1 cellular context compared by ENCODE assay signal in genomic region chr3:32758375-32758753, GRCh38.
TF ChIP-seq lines count a peak whose summit lies in the region.

No MANE protein-coding gene starts in this region.

TF ChIP-seq in GM23338, 12 proteins besides CTCF, POLR2A, EP300 and RAD21 (continued from another document):
- TF ChIP-seq, protein P1, sequence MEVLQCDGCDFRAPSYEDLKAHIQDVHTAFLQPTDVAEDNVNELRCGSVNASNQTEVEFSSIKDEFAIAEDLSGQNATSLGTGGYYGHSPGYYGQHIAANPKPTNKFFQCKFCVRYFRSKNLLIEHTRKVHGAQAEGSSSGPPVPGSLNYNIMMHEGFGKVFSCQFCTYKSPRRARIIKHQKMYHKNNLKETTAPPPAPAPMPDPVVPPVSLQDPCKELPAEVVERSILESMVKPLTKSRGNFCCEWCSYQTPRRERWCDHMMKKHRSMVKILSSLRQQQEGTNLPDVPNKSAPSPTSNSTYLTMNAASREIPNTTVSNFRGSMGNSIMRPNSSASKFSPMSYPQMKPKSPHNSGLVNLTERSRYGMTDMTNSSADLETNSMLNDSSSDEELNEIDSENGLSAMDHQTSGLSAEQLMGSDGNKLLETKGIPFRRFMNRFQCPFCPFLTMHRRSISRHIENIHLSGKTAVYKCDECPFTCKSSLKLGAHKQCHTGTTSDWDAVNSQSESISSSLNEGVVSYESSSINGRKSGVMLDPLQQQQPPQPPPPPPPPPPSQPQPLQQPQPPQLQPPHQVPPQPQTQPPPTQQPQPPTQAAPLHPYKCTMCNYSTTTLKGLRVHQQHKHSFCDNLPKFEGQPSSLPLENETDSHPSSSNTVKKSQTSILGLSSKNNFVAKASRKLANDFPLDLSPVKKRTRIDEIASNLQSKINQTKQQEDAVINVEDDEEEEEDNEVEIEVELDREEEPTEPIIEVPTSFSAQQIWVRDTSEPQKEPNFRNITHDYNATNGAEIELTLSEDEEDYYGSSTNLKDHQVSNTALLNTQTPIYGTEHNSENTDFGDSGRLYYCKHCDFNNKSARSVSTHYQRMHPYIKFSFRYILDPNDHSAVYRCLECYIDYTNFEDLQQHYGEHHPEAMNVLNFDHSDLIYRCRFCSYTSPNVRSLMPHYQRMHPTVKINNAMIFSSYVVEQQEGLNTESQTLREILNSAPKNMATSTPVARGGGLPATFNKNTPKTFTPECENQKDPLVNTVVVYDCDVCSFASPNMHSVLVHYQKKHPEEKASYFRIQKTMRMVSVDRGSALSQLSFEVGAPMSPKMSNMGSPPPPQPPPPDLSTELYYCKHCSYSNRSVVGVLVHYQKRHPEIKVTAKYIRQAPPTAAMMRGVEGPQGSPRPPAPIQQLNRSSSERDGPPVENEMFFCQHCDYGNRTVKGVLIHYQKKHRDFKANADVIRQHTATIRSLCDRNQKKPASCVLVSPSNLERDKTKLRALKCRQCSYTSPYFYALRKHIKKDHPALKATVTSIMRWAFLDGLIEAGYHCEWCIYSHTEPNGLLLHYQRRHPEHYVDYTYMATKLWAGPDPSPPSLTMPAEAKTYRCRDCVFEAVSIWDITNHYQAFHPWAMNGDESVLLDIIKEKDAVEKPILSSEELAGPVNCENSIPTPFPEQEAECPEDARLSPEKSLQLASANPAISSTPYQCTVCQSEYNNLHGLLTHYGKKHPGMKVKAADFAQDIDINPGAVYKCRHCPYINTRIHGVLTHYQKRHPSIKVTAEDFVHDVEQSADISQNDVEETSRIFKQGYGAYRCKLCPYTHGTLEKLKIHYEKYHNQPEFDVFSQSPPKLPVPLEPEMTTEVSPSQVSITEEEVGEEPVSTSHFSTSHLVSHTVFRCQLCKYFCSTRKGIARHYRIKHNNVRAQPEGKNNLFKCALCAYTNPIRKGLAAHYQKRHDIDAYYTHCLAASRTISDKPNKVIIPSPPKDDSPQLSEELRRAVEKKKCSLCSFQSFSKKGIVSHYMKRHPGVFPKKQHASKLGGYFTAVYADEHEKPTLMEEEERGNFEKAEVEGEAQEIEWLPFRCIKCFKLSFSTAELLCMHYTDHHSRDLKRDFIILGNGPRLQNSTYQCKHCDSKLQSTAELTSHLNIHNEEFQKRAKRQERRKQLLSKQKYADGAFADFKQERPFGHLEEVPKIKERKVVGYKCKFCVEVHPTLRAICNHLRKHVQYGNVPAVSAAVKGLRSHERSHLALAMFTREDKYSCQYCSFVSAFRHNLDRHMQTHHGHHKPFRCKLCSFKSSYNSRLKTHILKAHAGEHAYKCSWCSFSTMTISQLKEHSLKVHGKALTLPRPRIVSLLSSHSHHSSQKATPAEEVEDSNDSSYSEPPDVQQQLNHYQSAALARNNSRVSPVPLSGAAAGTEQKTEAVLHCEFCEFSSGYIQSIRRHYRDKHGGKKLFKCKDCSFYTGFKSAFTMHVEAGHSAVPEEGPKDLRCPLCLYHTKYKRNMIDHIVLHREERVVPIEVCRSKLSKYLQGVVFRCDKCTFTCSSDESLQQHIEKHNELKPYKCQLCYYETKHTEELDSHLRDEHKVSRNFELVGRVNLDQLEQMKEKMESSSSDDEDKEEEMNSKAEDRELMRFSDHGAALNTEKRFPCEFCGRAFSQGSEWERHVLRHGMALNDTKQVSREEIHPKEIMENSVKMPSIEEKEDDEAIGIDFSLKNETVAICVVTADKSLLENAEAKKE (CRISPR knock-in tag; IDR thresholded peaks at IDR 0.05) = no peak
- TF ChIP-seq STAT1 (IDR thresholded peaks at IDR 0.05; ENCODE audit: unreplicated experiment) (no peak), EZH2phosphoT487 (IDR thresholded peaks at IDR 0.05; ENCODE audit: unreplicated experiment) (no peak), NANOG (IDR thresholded peaks at IDR 0.05; ENCODE audit: borderline replicate concordance) (no peak), ZNF114 (CRISPR knock-in tag; IDR thresholded peaks at IDR 0.05) (no peak), CREB1 (CRISPR knock-in tag; IDR thresholded peaks at IDR 0.05; ENCODE audit: low read depth) (no peak), ZNF331 (CRISPR knock-in tag; IDR thresholded peaks at IDR 0.05; ENCODE audit: low read depth) (no peak), JUNB (IDR thresholded peaks at IDR 0.05; ENCODE audit: unreplicated experiment) (no peak), REST (IDR thresholded peaks at IDR 0.05; ENCODE audit: unreplicated experiment) (no peak)
